Comparison of ENCODE assay signal across 8 cellular contexts in the genomic region with DNA sequence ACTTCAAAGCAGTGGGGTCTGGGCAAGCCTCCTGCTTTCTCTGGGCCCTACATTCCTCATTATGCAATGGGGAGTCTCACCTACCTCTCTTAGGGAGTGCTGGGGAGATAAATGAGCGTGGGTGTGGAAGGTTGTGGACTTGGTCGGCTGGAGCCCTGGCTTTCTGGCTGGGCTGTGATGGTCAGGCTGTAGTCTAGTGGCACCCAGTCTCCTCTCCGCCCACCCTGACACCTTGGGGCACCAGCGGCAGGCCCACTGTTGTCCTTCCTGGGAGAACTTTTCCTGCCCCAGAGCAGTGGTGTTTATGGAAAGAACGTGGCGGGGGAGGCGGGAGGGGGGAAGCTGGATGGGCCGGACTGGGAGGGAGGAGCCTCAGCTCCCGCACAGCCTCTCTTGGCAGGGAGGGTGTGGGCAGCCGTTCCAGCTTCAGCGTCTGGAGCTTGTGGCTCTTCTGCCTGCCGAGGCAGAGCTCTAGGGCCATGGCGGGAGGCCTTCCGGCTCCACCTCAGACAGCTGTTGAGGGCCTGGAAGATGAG. TPM values are rescaled to one million over a fixed set of nuclear protein-coding genes. Genes with fewer than 3 reads are reported as not detected.
A peak's percentile ranks its signal among the peaks of the same experiment; 100 is the strongest.
DNase-seq lines count a peak whose midpoint lies in the region; ATAC-seq and TF ChIP-seq lines count a peak whose summit lies in the region.
"Had no signal": no experiment of that assay in that cellular context is flagged by ENCODE, and none has a peak within 500 bp of the region (broad histone marks: within the 10 kb centered on the region; RNA-seq: fewer than 3 reads in every experiment).

No MANE protein-coding gene starts in this region.

- H3K36me3 ChIP-seq in colonic mucosa (no peaks in the 10 kb centered on the region), tibial artery (no peaks in the 10 kb centered on the region)

- H3K9me3 ChIP-seq in colonic mucosa (no peaks in the 10 kb centered on the region), tibial artery (no peaks in the 10 kb centered on the region)

- peak overlapping the region in 1 of 2 donors; percentile 45 for H3K9ac ChIP-seq in colonic mucosa (ENCODE audit: low read depth in 2 of 2, low read length in 2 of 2)
- H3K9ac ChIP-seq: KMS-11 had no signal

- no peak overlapping the region for H3K4me3 ChIP-seq in colonic mucosa
- peak overlapping the region in 1 of 2 donors; percentile 1 for H3K4me3 ChIP-seq in tibial artery

- ATAC-seq in GM18858 (IDR thresholded peaks at IDR 0.05; ENCODE audit: unreplicated experiment): no peak
- no peak for ATAC-seq in HG02938 (IDR thresholded peaks at IDR 0.05; ENCODE audit: unreplicated experiment)

- peak overlapping the region; percentile 27 for H3K27ac ChIP-seq in colonic mucosa
- peak overlapping the region; percentile 21 for H3K27ac ChIP-seq in layer of hippocampus (ENCODE audit: low read depth, low read length)
- H3K27ac ChIP-seq in tibial artery: peak overlapping the region; percentile 1 to 40
- H3K27ac ChIP-seq: KMS-11 had no signal

- H3K27me3 ChIP-seq in colonic mucosa: no peaks in the 10 kb centered on the region
- peaks cover 3% of the 10 kb centered on the region for H3K27me3 ChIP-seq in layer of hippocampus (ENCODE audit: control insufficient read depth, insufficient read depth, low read length)
- peaks cover 0 to 20% of the 10 kb centered on the region in 2 donors for H3K27me3 ChIP-seq in tibial artery

- peaks cover 10% of the 10 kb centered on the region for H3K4me1 ChIP-seq in colonic mucosa
- H3K4me1 ChIP-seq in tibial artery: peaks cover 0 to 32% (median 22%) of the 10 kb centered on the region in 4 donors

- intact Hi-C loops in colonic mucosa (cut with DNase I) (no loop called here), tibial artery (cut with DNase I; ENCODE audit: low total_unique reads) (no loop called here)

- TF ChIP-seq CTCF in colonic mucosa (IDR thresholded peaks at IDR 0.05) (no peak), tibial artery (IDR thresholded peaks at IDR 0.05) (no peak)

- DNase-seq in NCI-H2196 (lab: John Stamatoyannopoulos, UW; ENCODE audit: unreplicated experiment): peak; percentile 65
- DNase-seq in colonic mucosa: peak; percentile 79
- peak; percentile 68 to 89 for DNase-seq in tibial artery
- DNase-seq in AML-193 (lab: John Stamatoyannopoulos, UW): no peak

RNA-seq across cellular contexts. Expression of a gene that starts 4.1 kb away (rescaled TPM):
- total RNA-seq in colonic mucosa: 10 to 100 TPM in 1 of 2 donors, 1 to 10 TPM in 1; 6.2 to 26.7 TPM

Comparison
In these comparisons a context has a peak if more than half of its experiments do, and no peak if none do; other contexts are left out.
1. DNase-seq: peak in NCI-H2196 (single experiment), colonic mucosa (single experiment) and tibial artery (2 of 2); none in AML-193 (0 of 2).
2. Peak in every context shown above with its lines, with median percentiles within 50 percentile points of each other: H3K27ac ChIP-seq.